In the genomic region with DNA sequence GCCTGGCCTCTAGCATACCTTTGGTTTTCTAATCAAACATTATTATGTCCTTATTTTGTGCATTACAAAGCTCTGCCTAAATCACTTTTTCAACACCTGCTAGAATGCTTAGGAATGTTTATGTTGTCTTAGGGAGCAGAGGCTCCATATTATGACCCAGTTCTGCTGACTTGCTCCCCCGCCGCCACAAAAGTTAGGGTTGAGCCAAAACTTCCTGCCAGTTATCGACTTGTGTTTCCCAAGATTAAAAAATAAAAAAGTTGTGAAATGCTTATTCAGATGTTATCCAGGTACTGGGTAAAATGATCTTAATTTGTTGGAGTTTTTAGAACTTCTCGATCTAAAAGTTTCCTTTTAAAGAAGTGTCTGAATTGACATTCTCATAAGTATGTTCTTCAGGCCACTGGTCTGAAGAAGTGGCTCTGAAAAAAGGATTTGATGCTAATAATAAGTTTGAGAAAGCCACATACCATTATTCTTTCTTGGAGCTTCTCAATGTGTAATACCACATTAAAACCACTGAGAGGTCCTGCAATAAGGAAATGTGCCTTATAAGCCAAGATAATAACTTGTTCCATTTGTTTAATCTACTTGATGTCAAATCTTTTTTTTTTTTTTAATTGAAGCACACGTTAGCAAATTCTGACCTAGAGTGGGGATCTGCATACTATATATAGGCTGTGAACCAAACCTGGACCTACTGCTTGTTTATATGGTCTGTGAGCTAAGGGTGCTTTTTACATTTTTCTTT, we compare ENCODE assay signal across 11 cellular contexts. TPM values are rescaled to one million over a fixed set of nuclear protein-coding genes. Genes with fewer than 3 reads are reported as not detected.
DNase-seq lines count a peak whose midpoint lies in the region; ATAC-seq and TF ChIP-seq lines count a peak whose summit lies in the region.
"Had no signal": no experiment of that assay in that cellular context is flagged by ENCODE, and none has a peak within 500 bp of the region (broad histone marks: within the 10 kb centered on the region; RNA-seq: fewer than 3 reads in every experiment).

No MANE protein-coding gene starts in this region.

- H3K4me1 Mint-ChIP-seq in effector memory CD8-positive, alpha-beta T cell (ENCODE audit: low read depth in 2 of 2): peaks cover 31 to 42% of the 10 kb centered on the region in 2 donors

- peak overlapping the region; percentile 97 for H3K27ac Mint-ChIP-seq in effector memory CD8-positive, alpha-beta T cell

- TF ChIP-seq RAD21 in neural cell (conservative IDR thresholded peaks at IDR 0.05): no peak

- H3K27ac ChIP-seq in BLaER1 (no peak overlapping the region), OCI-LY1 (ENCODE audit: low read depth, low read length, poor library complexity, severe bottlenecking) (no peak overlapping the region), neural cell (ENCODE audit: low read length) (no peak overlapping the region), WERI-Rb-1 (no peak overlapping the region)

- no peak for TF ChIP-seq EP300 in neural cell (conservative IDR thresholded peaks at IDR 0.05; ENCODE audit: poor library complexity, severe bottlenecking)

- no peak for ATAC-seq in effector memory CD8-positive, alpha-beta T cell (replicated peaks)

- no peaks in the 10 kb centered on the region for H3F3A ChIP-seq in OCI-LY1 (ENCODE audit: insufficient read depth, low read length)
- H3F3A ChIP-seq in neural cell (ENCODE audit: insufficient read depth, low read length, poor library complexity, severe bottlenecking): no peaks in the 10 kb centered on the region

- H3K27me3 Mint-ChIP-seq in effector memory CD8-positive, alpha-beta T cell: no peaks in the 10 kb centered on the region

- H3K9me2 ChIP-seq in OCI-LY1 (ENCODE audit: low read depth, low read length) (no peaks in the 10 kb centered on the region), neural cell (ENCODE audit: insufficient read depth, low read length) (no peaks in the 10 kb centered on the region)

- no peaks in the 10 kb centered on the region for H3K27me3 ChIP-seq in BLaER1
- no peaks in the 10 kb centered on the region for H3K27me3 ChIP-seq in OCI-LY1 (ENCODE audit: insufficient read depth, low read length)
- no peaks in the 10 kb centered on the region for H3K27me3 ChIP-seq in neural cell (ENCODE audit: insufficient read depth, low read depth, low read length)
- no peaks in the 10 kb centered on the region for H3K27me3 ChIP-seq in WERI-Rb-1 (ENCODE audit: insufficient read depth, low read depth, severe bottlenecking)

- intact Hi-C loops in lower leg skin (cut with DNase I; ENCODE audit: low total_unique reads): no loop called here

- WGBS in lower leg skin, 2 donors: 21 to 24% methylated on average over 5 of the region's 5 CpGs

- H2AFZ ChIP-seq in OCI-LY1 (ENCODE audit: low read length) (no peak overlapping the region), neural cell (ENCODE audit: low read depth, low read length) (no peak overlapping the region)

- TF ChIP-seq CTCF in OCI-LY1 (IDR thresholded peaks at IDR 0.05; ENCODE audit: low read length): no peak
- TF ChIP-seq CTCF in neural cell (IDR thresholded peaks at IDR 0.05; ENCODE audit: poor library complexity, severe bottlenecking): no peak
- no peak for TF ChIP-seq CTCF in lower leg skin (IDR thresholded peaks at IDR 0.05)
- TF ChIP-seq CTCF in WERI-Rb-1 (IDR thresholded peaks at IDR 0.05; ENCODE audit: low read depth, low read length): no peak

- H3K79me2 ChIP-seq in OCI-LY1 (ENCODE audit: insufficient read depth, low read length) (peaks cover 7% of the 10 kb centered on the region; the same call in 1 of the 2 replicates), neural cell (replicated peaks; ENCODE audit: insufficient read depth, low read length) (peaks cover 20% of the 10 kb centered on the region)

- H3K4me3 ChIP-seq in BLaER1: no peak overlapping the region
- H3K4me3 ChIP-seq in OCI-LY1 (ENCODE audit: low read depth, low read length, poor library complexity, severe bottlenecking): no peak overlapping the region
- H3K4me3 ChIP-seq in neural cell (ENCODE audit: low read length): peak overlapping the region; percentile 89
- H3K4me3 ChIP-seq in lower leg skin (ENCODE audit: low read depth, poor library complexity, severe bottlenecking): no peak overlapping the region
- H3K4me3 ChIP-seq in WERI-Rb-1 (ENCODE audit: low read depth, low read length): no peak overlapping the region

- TF ChIP-seq POLR2A in lower leg skin (IDR thresholded peaks at IDR 0.05): no peak

- H3K36me3 ChIP-seq in BLaER1 (peaks cover 33% of the 10 kb centered on the region), OCI-LY1 (ENCODE audit: insufficient read depth, low read length) (peaks cover 1% of the 10 kb centered on the region; the same call in 1 of the 2 replicates), neural cell (ENCODE audit: insufficient read depth, low read length) (no peaks in the 10 kb centered on the region), WERI-Rb-1 (peaks cover 11% of the 10 kb centered on the region)

- in situ Hi-C loops in G401 (cut with HindIII; ENCODE audit: low sequenced_read_pairs): no loop called here

- 0 out of 2 replicates have a peak overlapping the region, but pooled peaks have one; percentile 27 for H3K9ac ChIP-seq in BLaER1
- no peak overlapping the region for H3K9ac ChIP-seq in OCI-LY1 (ENCODE audit: low read length)
- no peak overlapping the region for H3K9ac ChIP-seq in neural cell (ENCODE audit: low read length)

- H3K4me3 Mint-ChIP-seq in effector memory CD8-positive, alpha-beta T cell: peak overlapping the region; percentile 92 to 97

- peaks cover 32% of the 10 kb centered on the region; the same call in 1 of the 2 replicates for H4K20me1 ChIP-seq in BLaER1
- no peaks in the 10 kb centered on the region for H4K20me1 ChIP-seq in OCI-LY1 (ENCODE audit: insufficient read depth, low read length)
- no peaks in the 10 kb centered on the region for H4K20me1 ChIP-seq in neural cell (ENCODE audit: insufficient read depth)

- no peaks in the 10 kb centered on the region for H3K9me3 ChIP-seq in BLaER1
- H3K9me3 ChIP-seq in OCI-LY1 (ENCODE audit: low read length): no peaks in the 10 kb centered on the region
- H3K9me3 ChIP-seq in neural cell (ENCODE audit: low read length): no peaks in the 10 kb centered on the region
- H3K9me3 ChIP-seq in WERI-Rb-1 (ENCODE audit: severe bottlenecking): no peaks in the 10 kb centered on the region

- H3K4me1 ChIP-seq in BLaER1: peaks cover 29% of the 10 kb centered on the region
- H3K4me1 ChIP-seq in OCI-LY1 (ENCODE audit: insufficient read depth, low read length, severe bottlenecking): peaks cover 35% of the 10 kb centered on the region

- no peaks in the 10 kb centered on the region for H3K9me3 Mint-ChIP-seq in effector memory CD8-positive, alpha-beta T cell

- H3K4me2 ChIP-seq in BLaER1 (peak overlapping the region; percentile 95), OCI-LY1 (ENCODE audit: low read length) (peak overlapping the region; percentile 22; the same call in 1 of the 2 replicates), neural cell (ENCODE audit: low read length) (no peak overlapping the region)

- no peak for DNase-seq in effector memory CD8-positive, alpha-beta T cell
- DNase-seq in lower leg skin (ENCODE audit: low spot score in 2 of 2) (no peak), G401 (ENCODE audit: low spot score) (no peak), NCI-H774 (lab: John Stamatoyannopoulos, UW) (no peak), WERI-Rb-1 (no peak)
- DNase-seq: EL had no signal

- peaks cover 32% of the 10 kb centered on the region for H3K36me3 Mint-ChIP-seq in effector memory CD8-positive, alpha-beta T cell (ENCODE audit: insufficient read depth)

TF ChIP-seq in neural cell, 6 proteins besides CTCF, POLR2A, EP300 and RAD21 (continues in another document):
- TF ChIP-seq REST (IDR thresholded peaks at IDR 0.05; ENCODE audit: borderline replicate concordance) (no peak), EZH2 (IDR thresholded peaks at IDR 0.05; ENCODE audit: borderline replicate concordance, insufficient read depth, low read length, poor library complexity, severe bottlenecking) (no peak)

RNA-seq across cellular contexts. Expression of gene RNF185, which starts 2.2 kb away (rescaled TPM):
- 38.5 and 42.2 TPM in 2 replicates for polyA plus RNA-seq in neural cell
- polyA minus RNA-seq in neural cell: 34.3 and 38.0 TPM in 2 replicates
- total RNA-seq in lower leg skin: 10 to 100 TPM; 29.0 to 59.0 (median 44.7) TPM
- 45.7 and 54.8 TPM in 2 replicates for total RNA-seq in G401 (2014; rRNA removed; shearing (Covaris generic))

RNA-seq across cellular contexts. Expression of gene PLA2G3, which starts 21.9 kb away (rescaled TPM):
- not detected in 2 replicates for polyA plus RNA-seq in neural cell
- polyA minus RNA-seq in neural cell: not detected in 2 replicates
- 10 to 100 TPM in 2 of 4 donors, 1 to 10 TPM in 2; 6.5 to 11.3 (median 8.7) TPM for total RNA-seq in lower leg skin
- 4.4 and 4.9 TPM in 2 replicates for total RNA-seq in G401 (2014; rRNA removed; shearing (Covaris generic))
- total RNA-seq: activated CD8-positive, alpha-beta memory T cell treated with anti-CD3 and anti-CD28 coated beads for 36 hours; LHCN-M2 had no signal

RNA-seq across cellular contexts. Expression of gene INPP5J, which starts 39.4 kb away (rescaled TPM):
- 3.7 and 9.4 TPM in 2 replicates for polyA plus RNA-seq in neural cell
- polyA minus RNA-seq in neural cell: 5.1 and 6.0 TPM in 2 replicates
- total RNA-seq in lower leg skin: 1 to 10 TPM; 1.4 to 4.2 (median 2.9) TPM
- 0.74 and 3.0 TPM in 2 replicates for total RNA-seq in G401 (2014; rRNA removed; shearing (Covaris generic))

RNA-seq across cellular contexts. Expression of gene LIMK2, which starts 49.9 kb away (rescaled TPM):
- 44.2 and 52.8 TPM in 2 replicates for polyA plus RNA-seq in neural cell
- 56.0 and 63.3 TPM in 2 replicates for polyA minus RNA-seq in neural cell
- total RNA-seq in lower leg skin: 100 to 1,000 TPM; 135 to 218 (median 168) TPM
- 49.9 and 58.0 TPM in 2 replicates for total RNA-seq in G401 (2014; rRNA removed; shearing (Covaris generic))

RNA-seq across cellular contexts. Expression of gene SELENOM, which starts 54.8 kb away (rescaled TPM):
- polyA plus RNA-seq in neural cell: 6.3 and 6.6 TPM in 2 replicates
- 2.1 TPM in 1 of 2 replicates, not detected in the other for polyA minus RNA-seq in neural cell
- total RNA-seq in lower leg skin: 100 to 1,000 TPM in 2 of 4 donors, 10 to 100 TPM in 2; 66.6 to 164 (median 92.8) TPM
- total RNA-seq in G401 (2014; rRNA removed; shearing (Covaris generic)): 55.1 and 115 TPM in 2 replicates
